8 cellular contexts compared by ENCODE assay signal in genomic region chr2:47520302-47520630, GRCh38. TPM values are rescaled to one million over a fixed set of nuclear protein-coding genes. Genes with fewer than 3 reads are reported as not detected.
A peak's percentile ranks its signal among the peaks of the same experiment; 100 is the strongest.
DNase-seq lines count a peak whose midpoint lies in the region; ATAC-seq and TF ChIP-seq lines count a peak whose summit lies in the region.

No MANE protein-coding gene starts in this region.

- H4K20me1 ChIP-seq in SU-DHL-6 (ENCODE audit: low read depth, low read length): no peaks in the 10 kb centered on the region

- H3K4me1 ChIP-seq in BE2C (no peaks in the 10 kb centered on the region), HEK293 (ENCODE audit: control insufficient read depth, insufficient read depth, low read length) (no peaks in the 10 kb centered on the region), iPS-20b (ENCODE audit: insufficient read depth, low read length) (peaks cover 2% of the 10 kb centered on the region; the same call in 1 of the 2 replicates)

- TF ChIP-seq CTCF in BE2C (IDR thresholded peaks at IDR 0.05; ENCODE audit: low read depth, low read length) (no peak), HEK293 (tag by site-specific recombination; IDR thresholded peaks at IDR 0.05) (no peak), SU-DHL-6 (IDR thresholded peaks at IDR 0.05; ENCODE audit: insufficient read depth, low read length, poor library complexity, severe bottlenecking) (no peak)

- DNase-seq in BE2C (no peak), NCI-H345 (lab: John Stamatoyannopoulos, UW) (no peak)

- H3K9ac ChIP-seq in SU-DHL-6 (ENCODE audit: low read length) (peak overlapping the region; percentile 80), iPS-20b (ENCODE audit: low read depth, low read length) (no peak overlapping the region)

- no peak for ATAC-seq in GM18868 (IDR thresholded peaks at IDR 0.05; ENCODE audit: unreplicated experiment)
- no peak for ATAC-seq in GM18511 (IDR thresholded peaks at IDR 0.05; ENCODE audit: unreplicated experiment)
- ATAC-seq in activated CD4-positive, CD25-positive, alpha-beta regulatory T cell treated with anti-CD3 and anti-CD28 coated beads, Interleukin-2, amount 50 U/mL, for 24 hours: no peak

- POLR2A ChIA-PET in HEK293 (lab: Yijun Ruan, JAX): no interaction called here

- H3K27me3 ChIP-seq in BE2C (no peaks in the 10 kb centered on the region), SU-DHL-6 (ENCODE audit: low read length) (no peaks in the 10 kb centered on the region), iPS-20b (ENCODE audit: insufficient read depth, low read length) (peaks cover 30% of the 10 kb centered on the region)

- H3K27ac ChIP-seq in HEK293 (ENCODE audit: extremely low read depth, low read depth, low read length): no peak overlapping the region
- peak overlapping the region; percentile 97 for H3K27ac ChIP-seq in SU-DHL-6 (ENCODE audit: low read depth, low read length)
- H3K27ac ChIP-seq in iPS-20b (ENCODE audit: low read length): no peak overlapping the region

- peak overlapping the region; percentile 30 for H2AFZ ChIP-seq in SU-DHL-6 (ENCODE audit: low read depth, low read length, severe bottlenecking)

- CTCF ChIA-PET in HEK293 (lab: Yijun Ruan, JAX): interaction anchor here (0.9 to 1.2 kb wide), 4 partner anchors 7 to 247 kb away, joined by 3 to 4 read pairs (median 3); no protein-coding TSS in a partner anchor

- H3K36me3 ChIP-seq in BE2C: no peaks in the 10 kb centered on the region
- H3K36me3 ChIP-seq in HEK293 (ENCODE audit: control insufficient read depth in 2 of 2, insufficient read depth in 1 of 2, low read length in 2 of 2): no peaks in the 10 kb centered on the region
- peaks cover 5% of the 10 kb centered on the region; the same call in 1 of the 2 replicates for H3K36me3 ChIP-seq in SU-DHL-6 (ENCODE audit: low read length)
- no peaks in the 10 kb centered on the region for H3K36me3 ChIP-seq in iPS-20b (ENCODE audit: insufficient read depth, low read depth, low read length)

- H3K9me3 ChIP-seq in BE2C: no peaks in the 10 kb centered on the region
- H3K9me3 ChIP-seq in HEK293 (ENCODE audit: control insufficient read depth, insufficient read depth, low read depth, low read length): no peaks in the 10 kb centered on the region
- no peaks in the 10 kb centered on the region for H3K9me3 ChIP-seq in SU-DHL-6 (ENCODE audit: insufficient read depth, low read length)
- no peaks in the 10 kb centered on the region for H3K9me3 ChIP-seq in iPS-20b (ENCODE audit: insufficient read depth, low read depth, low read length)

- H3K9me2 ChIP-seq in SU-DHL-6 (replicated peaks; ENCODE audit: insufficient read depth, low read length): no peaks in the 10 kb centered on the region

- peaks cover 35% of the 10 kb centered on the region for H3F3A ChIP-seq in SU-DHL-6 (ENCODE audit: insufficient read depth)

- peak overlapping the region; percentile 69 for H3K4me3 ChIP-seq in BE2C (ENCODE audit: low read depth, low read length)
- no peak overlapping the region for H3K4me3 ChIP-seq in HEK293 (ENCODE audit: low read depth, low read length)
- peak overlapping the region; percentile 74 for H3K4me3 ChIP-seq in SU-DHL-6 (ENCODE audit: insufficient read depth, low read length, poor library complexity, severe bottlenecking)
- H3K4me3 ChIP-seq in iPS-20b (ENCODE audit: low read length): peak overlapping the region; percentile 52; the same call in 1 of the 2 replicates

- H3K4me2 ChIP-seq in SU-DHL-6 (ENCODE audit: low read depth, low read length, poor library complexity, severe bottlenecking): peak overlapping the region; percentile 99

- H3K79me2 ChIP-seq in SU-DHL-6 (ENCODE audit: insufficient read depth, low read length): no peaks in the 10 kb centered on the region; the same call in 1 of the 2 replicates

TF ChIP-seq in HEK293, 187 proteins besides CTCF, POLR2A, EP300 and RAD21:
- TF ChIP-seq ZNF530 (tag by site-specific recombination; IDR thresholded peaks at IDR 0.05; ENCODE audit: low read depth) (no peak), ZFP41 (tag by site-specific recombination; IDR thresholded peaks at IDR 0.05; ENCODE audit: borderline replicate concordance) (no peak), ZNF202 (tag by site-specific recombination; IDR thresholded peaks at IDR 0.05; ENCODE audit: borderline replicate concordance) (no peak), SCRT2 (tag by site-specific recombination; IDR thresholded peaks at IDR 0.05) (peak; percentile 35; the same call in 1 of the 2 replicates)

RNA-seq across cellular contexts. Expression of gene KCNK12, which starts 50.5 kb away (rescaled TPM):
- polyA plus RNA-seq in BE2C (2012; ENCODE audit: insufficient read depth, insufficient read length, low read depth): 3.7 TPM
